Comparison of ENCODE assay signal across 8 cellular contexts in the genomic region with DNA sequence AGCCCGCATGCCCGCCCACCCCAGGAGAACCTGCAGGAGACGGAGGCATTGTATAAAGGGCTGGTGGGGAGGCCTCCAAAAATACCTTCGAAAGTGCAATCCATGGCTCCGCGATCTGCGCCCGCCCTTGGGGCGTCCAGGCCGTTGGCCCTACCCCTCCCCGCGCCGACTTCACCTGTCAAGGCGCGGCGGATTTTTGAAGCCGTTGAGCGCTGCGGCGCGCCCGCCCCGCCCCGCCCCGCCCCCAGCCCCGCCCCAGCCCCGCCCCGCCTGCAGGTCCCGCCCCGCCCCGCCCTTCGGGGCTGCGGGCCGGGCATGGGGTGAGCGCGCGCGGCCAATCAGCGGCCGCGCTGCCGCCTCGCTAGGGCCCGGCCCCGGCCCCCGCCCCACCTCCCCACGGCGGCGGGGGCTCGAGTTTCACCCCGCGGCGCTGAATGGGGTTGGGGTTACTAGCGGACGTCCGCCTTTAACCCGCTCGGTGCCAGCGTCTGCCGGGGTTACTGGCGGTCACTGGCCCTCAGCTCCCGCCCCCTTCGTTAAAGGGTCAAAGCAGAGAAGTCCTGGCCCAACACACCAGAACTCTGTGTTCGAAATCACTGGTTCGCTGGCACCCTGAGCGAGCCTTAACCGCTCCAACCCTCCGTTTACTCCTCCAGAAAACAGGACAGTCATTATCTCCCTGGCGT. TPM values are rescaled to one million over a fixed set of nuclear protein-coding genes. Genes with fewer than 3 reads are reported as not detected.
DNase-seq lines count a peak whose midpoint lies in the region; ATAC-seq and TF ChIP-seq lines count a peak whose summit lies in the region.

No MANE protein-coding gene starts in this region.

- no peak for TF ChIP-seq CTCF in RWPE2 (IDR thresholded peaks at IDR 0.05; ENCODE audit: poor library complexity, severe bottlenecking)
- no peak for TF ChIP-seq CTCF in fibroblast of villous mesenchyme (IDR thresholded peaks at IDR 0.05; ENCODE audit: insufficient read depth, low read depth, low read length)
- no peak for TF ChIP-seq CTCF in neural progenitor cell (IDR thresholded peaks at IDR 0.05)

- ATAC-seq in GM21619 (IDR thresholded peaks at IDR 0.05; ENCODE audit: unreplicated experiment) (peak; percentile 62), RWPE2 (ENCODE audit: low read depth) (peak; percentile 70)

- H3K27ac ChIP-seq in RWPE2 (ENCODE audit: poor library complexity, severe bottlenecking) (peak overlapping the region; percentile 94), neural progenitor cell (peak overlapping the region; percentile 89)

- H3K9me3 ChIP-seq in RWPE2 (ENCODE audit: severe bottlenecking), result no peaks in the 10 kb centered on the region
- no peaks in the 10 kb centered on the region for H3K9me3 ChIP-seq in neural progenitor cell (ENCODE audit: low read depth)

- H3K27me3 Mint-ChIP-seq in neural progenitor cell (ENCODE audit: insufficient read depth, low read depth), result peaks cover 3% of the 10 kb centered on the region

- DNase-seq in EH (ENCODE audit: low read depth), result peak; percentile 89
- DNase-seq in KG1 (lab: John Stamatoyannopoulos, UW), result peak; percentile 10
- peak; percentile 89 for DNase-seq in RWPE2 (ENCODE audit: low spot score)
- peak; percentile 92 for DNase-seq in activated effector memory CD4-positive, alpha-beta T cell treated with anti-CD3 and anti-CD28 coated beads, Interleukin-2, amount 50 U/mL, for 16 hours
- peak; percentile 79 for DNase-seq in fibroblast of villous mesenchyme (ENCODE audit: low read depth)
- DNase-seq in neural progenitor cell (ENCODE audit: low spot score), result peak; percentile 99
- DNase-seq in superior temporal gyrus (ENCODE audit: extremely low spot score), result peak; percentile 87

- peaks cover 57% of the 10 kb centered on the region for H3K36me3 ChIP-seq in RWPE2 (ENCODE audit: low read depth)
- no peaks in the 10 kb centered on the region for H3K36me3 ChIP-seq in neural progenitor cell

- H3K4me1 Mint-ChIP-seq in neural progenitor cell, result peaks cover 75% of the 10 kb centered on the region

- H3F3A ChIP-seq in neural progenitor cell (ENCODE audit: low read depth), result peaks cover 25% of the 10 kb centered on the region

- no peaks in the 10 kb centered on the region for H3K27me3 ChIP-seq in RWPE2 (ENCODE audit: insufficient read depth, poor library complexity, severe bottlenecking)
- no peaks in the 10 kb centered on the region for H3K27me3 ChIP-seq in neural progenitor cell

- peaks cover 62% of the 10 kb centered on the region for H3K4me1 ChIP-seq in RWPE2 (ENCODE audit: insufficient read depth, poor library complexity, severe bottlenecking)
- H3K4me1 ChIP-seq in neural progenitor cell, result peaks cover 41% of the 10 kb centered on the region

- H3K4me3 ChIP-seq in RWPE2 (ENCODE audit: severe bottlenecking) (peak overlapping the region; percentile 38), fibroblast of villous mesenchyme (ENCODE audit: low read depth, low read length) (peak overlapping the region; percentile 59), neural progenitor cell (peak overlapping the region; percentile 59)

- H3K4me3 Mint-ChIP-seq in neural progenitor cell, result peak overlapping the region; percentile 80

- peaks cover 7% of the 10 kb centered on the region for H3K36me3 Mint-ChIP-seq in neural progenitor cell

- H3K27ac Mint-ChIP-seq in neural progenitor cell, result peak overlapping the region; percentile 59

- H4K20me1 ChIP-seq in neural progenitor cell (ENCODE audit: low read depth), result peaks cover 87% of the 10 kb centered on the region

- peaks cover 74% of the 10 kb centered on the region for H3K79me2 ChIP-seq in neural progenitor cell (ENCODE audit: low read depth)

- no peak overlapping the region for H2AFZ ChIP-seq in neural progenitor cell (replicated peaks)

- H3K9me3 Mint-ChIP-seq in neural progenitor cell, result no peaks in the 10 kb centered on the region

- no peak overlapping the region for H3K9ac ChIP-seq in neural progenitor cell

- peak overlapping the region; percentile 92 for H3K4me2 ChIP-seq in neural progenitor cell

RNA-seq across cellular contexts. Expression of a gene that starts 13.2 kb away (rescaled TPM):
- total RNA-seq in fibroblast of villous mesenchyme (92.0 and 128 TPM in 2 replicates), neural progenitor cell (ENCODE audit: low replicate concordance) (12.7 and 41.0 TPM in 2 replicates)

Comparison
In these comparisons a context has a peak if more than half of its experiments do, and no peak if none do; other contexts are left out.
1. Peak in every context shown above with its lines: DNase-seq, ATAC-seq, H3K4me3 ChIP-seq and H3K27ac ChIP-seq.
2. DNase-seq: peak in every context shown above with its lines; median percentile 99 in neural progenitor cell; 92 in activated effector memory CD4-positive, alpha-beta T cell treated with anti-CD3 and anti-CD28 coated beads, Interleukin-2, amount 50 U/mL, for 16 hours; 89 in EH; 89 in RWPE2; 87 in superior temporal gyrus; 79 in fibroblast of villous mesenchyme; 10 in KG1.